In the genomic region with DNA sequence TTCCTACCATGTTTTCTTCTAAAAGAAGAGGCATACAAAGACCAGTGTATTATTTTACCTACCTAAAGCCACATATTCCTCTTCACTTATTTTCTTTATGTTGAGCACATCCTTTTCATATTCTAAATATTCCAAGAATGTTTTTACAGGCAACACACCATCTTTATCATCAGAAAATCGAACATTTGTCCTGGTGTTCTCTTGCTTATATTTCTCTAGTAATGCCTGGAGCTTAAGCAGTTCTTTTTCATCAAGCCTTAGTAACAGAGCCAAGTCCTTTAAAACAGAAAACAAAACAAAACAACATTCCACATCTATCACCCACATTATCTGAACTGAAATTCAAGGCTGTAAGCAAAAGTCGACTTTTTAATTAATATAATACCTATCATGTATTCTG, we compare ENCODE assay signal across 1 cellular context.
TF ChIP-seq lines count a peak whose summit lies in the region.

No MANE protein-coding gene starts in this region.

TF ChIP-seq in SK-N-SH treated with all-trans-retinoic acid at 6 μM for 48 hours, 23 proteins besides CTCF, POLR2A, EP300 and RAD21 (continued from another document):
- TF ChIP-seq, protein P1, sequence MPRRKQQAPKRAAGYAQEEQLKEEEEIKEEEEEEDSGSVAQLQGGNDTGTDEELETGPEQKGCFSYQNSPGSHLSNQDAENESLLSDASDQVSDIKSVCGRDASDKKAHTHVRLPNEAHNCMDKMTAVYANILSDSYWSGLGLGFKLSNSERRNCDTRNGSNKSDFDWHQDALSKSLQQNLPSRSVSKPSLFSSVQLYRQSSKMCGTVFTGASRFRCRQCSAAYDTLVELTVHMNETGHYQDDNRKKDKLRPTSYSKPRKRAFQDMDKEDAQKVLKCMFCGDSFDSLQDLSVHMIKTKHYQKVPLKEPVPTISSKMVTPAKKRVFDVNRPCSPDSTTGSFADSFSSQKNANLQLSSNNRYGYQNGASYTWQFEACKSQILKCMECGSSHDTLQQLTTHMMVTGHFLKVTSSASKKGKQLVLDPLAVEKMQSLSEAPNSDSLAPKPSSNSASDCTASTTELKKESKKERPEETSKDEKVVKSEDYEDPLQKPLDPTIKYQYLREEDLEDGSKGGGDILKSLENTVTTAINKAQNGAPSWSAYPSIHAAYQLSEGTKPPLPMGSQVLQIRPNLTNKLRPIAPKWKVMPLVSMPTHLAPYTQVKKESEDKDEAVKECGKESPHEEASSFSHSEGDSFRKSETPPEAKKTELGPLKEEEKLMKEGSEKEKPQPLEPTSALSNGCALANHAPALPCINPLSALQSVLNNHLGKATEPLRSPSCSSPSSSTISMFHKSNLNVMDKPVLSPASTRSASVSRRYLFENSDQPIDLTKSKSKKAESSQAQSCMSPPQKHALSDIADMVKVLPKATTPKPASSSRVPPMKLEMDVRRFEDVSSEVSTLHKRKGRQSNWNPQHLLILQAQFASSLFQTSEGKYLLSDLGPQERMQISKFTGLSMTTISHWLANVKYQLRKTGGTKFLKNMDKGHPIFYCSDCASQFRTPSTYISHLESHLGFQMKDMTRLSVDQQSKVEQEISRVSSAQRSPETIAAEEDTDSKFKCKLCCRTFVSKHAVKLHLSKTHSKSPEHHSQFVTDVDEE (CRISPR knock-in tag; IDR thresholded peaks at IDR 0.05), result no peak
- no peak for TF ChIP-seq TOX (CRISPR knock-in tag; IDR thresholded peaks at IDR 0.05; ENCODE audit: borderline replicate concordance)
